In genomic region chr6:101907356-101908217, GRCh38 we compare ENCODE assay signal across 27 cellular contexts.
DNase-seq lines count a peak whose midpoint lies in the region; ATAC-seq and TF ChIP-seq lines count a peak whose summit lies in the region.
"Had no signal": no experiment of that assay in that cellular context is flagged by ENCODE, and none has a peak within 500 bp of the region (broad histone marks: within the 10 kb centered on the region; RNA-seq: fewer than 3 reads in every experiment).

No MANE protein-coding gene starts in this region.

- H3K27ac ChIP-seq in liver (ENCODE audit: low read depth in 1 of 2, low read length in 2 of 2) = peak overlapping the region in 1 of 2 donors; percentile 20
- no peak overlapping the region for H3K27ac ChIP-seq in aorta (ENCODE audit: low read depth in 1 of 2, low read length in 2 of 2)
- H3K27ac ChIP-seq: C4-2B, SJSA1 had no signal

- peak in 1 of 2 experiments; percentile 5 for DNase-seq in Caco-2
- peak; percentile 3 for DNase-seq in HuH-7.5 (ENCODE audit: low spot score)
- DNase-seq in choroid plexus epithelial cell (ENCODE audit: low read depth) = peak; percentile 57
- no peak for DNase-seq in activated CD4-positive, CD25-positive, alpha-beta regulatory T cell (lab: John Stamatoyannopoulos, UW)
- DNase-seq in aorta = no peak
- DNase-seq: Calu3; CD8-positive, alpha-beta memory T cell; DMS153; DND-41; NCI-H1048; NCI-H1417; NCI-H1694 treated with DMSO at 0.1 percent for 48 hours; NCI-H2081; NCI-H2171; NCI-H524; NCI-H748 treated with DMSO at 0.1 percent for 48 hours; NK-92 treated with Interleukin-12 subunit alpha and Interleukin-12 subunit beta, amount 100 ng/mL, for 24 hours; Right ventricle myocardium superior; RPMI8226; T-cell had no signal

- intact Hi-C loops in Caco-2 (cut with micrococcal nuclease; ENCODE audit: unreplicated experiment) (no loop called here), aorta (cut with DNase I) (no loop called here)

- H3K36me3 ChIP-seq in Caco-2 (ENCODE audit: control insufficient read depth, insufficient read depth, low read length) (no peaks in the 10 kb centered on the region), liver (ENCODE audit: control insufficient read depth in 4 of 4, insufficient read depth in 3 of 4, low read depth in 1 of 4, low read length in 3 of 4) (no peaks in the 10 kb centered on the region), aorta (ENCODE audit: control insufficient read depth in 1 of 2, insufficient read depth in 2 of 2, low read length in 1 of 2) (no peaks in the 10 kb centered on the region)
- H3K36me3 ChIP-seq: SJSA1 had no signal

- no peaks in the 10 kb centered on the region for H3K9me3 Mint-ChIP-seq in Caco-2 (ENCODE audit: unreplicated experiment)
- H3K9me3 Mint-ChIP-seq: CD8-positive, alpha-beta memory T cell; IgD-negative memory B cell; T-cell had no signal

- H3K27me3 ChIP-seq in Caco-2 (replicated peaks; ENCODE audit: control insufficient read depth, insufficient read depth, low read length) (no peaks in the 10 kb centered on the region), liver (ENCODE audit: control insufficient read depth in 4 of 4, insufficient read depth in 4 of 4, low read length in 3 of 4) (no peaks in the 10 kb centered on the region), aorta (ENCODE audit: control insufficient read depth in 1 of 2, insufficient read depth in 2 of 2, low read length in 1 of 2) (no peaks in the 10 kb centered on the region)
- H3K27me3 ChIP-seq: SJSA1 had no signal

- no peak overlapping the region for H3K27ac Mint-ChIP-seq in Caco-2 (ENCODE audit: unreplicated experiment)
- H3K27ac Mint-ChIP-seq: B cell; CD8-positive, alpha-beta memory T cell; IgD-negative memory B cell; T-cell had no signal

- 44% methylated on average over 6 of the region's 6 CpGs for WGBS in liver
- 91 to 92% methylated on average over 6 of the region's 6 CpGs for WGBS in aorta, 2 donors

- POLR2A ChIA-PET in Caco-2 (lab: Charles Lee) = no interaction called here

- H3K36me3 Mint-ChIP-seq in Caco-2 (ENCODE audit: insufficient read depth, unreplicated experiment) = no peaks in the 10 kb centered on the region
- H3K36me3 Mint-ChIP-seq: CD8-positive, alpha-beta memory T cell; IgD-negative memory B cell; T-cell had no signal

- H3K4me1 ChIP-seq in Caco-2 (no peaks in the 10 kb centered on the region), liver (ENCODE audit: control insufficient read depth in 4 of 4, insufficient read depth in 4 of 4, low read length in 3 of 4) (peaks cover 0 to 5% (median 2%) of the 10 kb centered on the region in 4 donors), aorta (ENCODE audit: control insufficient read depth in 1 of 2, insufficient read depth in 2 of 2, low read length in 2 of 2) (no peaks in the 10 kb centered on the region)
- H3K4me1 ChIP-seq: SJSA1 had no signal

- CTCF ChIA-PET in Caco-2 (lab: Charles Lee) = no interaction called here

- H3K4me3 Mint-ChIP-seq in Caco-2 (ENCODE audit: unreplicated experiment) = peak overlapping the region; percentile 62
- H3K4me3 Mint-ChIP-seq: B cell; CD8-positive, alpha-beta memory T cell; IgD-negative memory B cell; T-cell had no signal

- H3K27me3 Mint-ChIP-seq in Caco-2 (ENCODE audit: insufficient read depth, unreplicated experiment) = no peaks in the 10 kb centered on the region
- H3K27me3 Mint-ChIP-seq: B cell; CD8-positive, alpha-beta memory T cell; IgD-negative memory B cell; T-cell had no signal

- ATAC-seq in GM19463 (IDR thresholded peaks at IDR 0.05; ENCODE audit: unreplicated experiment) (no peak), aorta (ENCODE audit: low FRiP score) (no peak), HG03354 (IDR thresholded peaks at IDR 0.05; ENCODE audit: poor library complexity, severe bottlenecking, unreplicated experiment) (no peak)
- ATAC-seq: T-cell had no signal

- TF ChIP-seq CTCF in Caco-2 (IDR thresholded peaks at IDR 0.05; ENCODE audit: insufficient read depth in 1 of 2, low read depth in 1 of 2, low read length in 1 of 2, severe bottlenecking in 1 of 2, unreplicated experiment in 1 of 2) (no peak), choroid plexus epithelial cell (conservative IDR thresholded peaks at IDR 0.05; ENCODE audit: low read depth, low read length) (no peak), liver (IDR thresholded peaks at IDR 0.05; ENCODE audit: low read depth, low read length, missing input control) (no peak)

- H3K4me1 Mint-ChIP-seq in Caco-2 (ENCODE audit: low read depth, unreplicated experiment) = peaks cover 7% of the 10 kb centered on the region
- H3K4me1 Mint-ChIP-seq: B cell; CD8-positive, alpha-beta memory T cell; IgD-negative memory B cell; T-cell had no signal

- no peak overlapping the region for H3K4me3 ChIP-seq in Caco-2 (ENCODE audit: low read depth, low read length)
- no peak overlapping the region for H3K4me3 ChIP-seq in choroid plexus epithelial cell (ENCODE audit: low read depth, low read length)
- peak overlapping the region in 2 of 3 donors; percentile 25 to 41 for H3K4me3 ChIP-seq in liver (ENCODE audit: low read depth in 1 of 3, low read length in 3 of 3)
- no peak overlapping the region for H3K4me3 ChIP-seq in aorta (ENCODE audit: low read length in 2 of 2)
- H3K4me3 ChIP-seq: SJSA1 had no signal

- BruUV-seq in Caco-2 (replicated peaks; lab: Mats Ljungman, UMichigan) = no TSS peak

- H3K9me3 ChIP-seq in Caco-2 (no peaks in the 10 kb centered on the region), liver (ENCODE audit: control insufficient read depth in 4 of 4, low read length in 3 of 4) (no peaks in the 10 kb centered on the region), aorta (ENCODE audit: control insufficient read depth, low read length) (no peaks in the 10 kb centered on the region)
- H3K9me3 ChIP-seq: SJSA1 had no signal

- H3K9ac ChIP-seq in liver (ENCODE audit: low read depth in 1 of 2, low read length in 2 of 2) = peak overlapping the region; percentile 22 to 38

- peak; percentile 38 to 51 for TF ChIP-seq RAD21 in liver (IDR thresholded peaks at IDR 0.05)

TF ChIP-seq in liver, 16 proteins besides CTCF, POLR2A, EP300 and RAD21:
- TF ChIP-seq TAF1 (conservative IDR thresholded peaks at IDR 0.05) = no peak
- peak in 1 of 2 donors; percentile 47 for TF ChIP-seq JUND (IDR thresholded peaks at IDR 0.05)
- TF ChIP-seq HNF4A (conservative IDR thresholded peaks at IDR 0.05) = peak; percentile 90 to 92
- TF ChIP-seq YY1 (IDR thresholded peaks at IDR 0.05) = peak; percentile 26
- TF ChIP-seq EGR1 (IDR thresholded peaks at IDR 0.05; ENCODE audit: low read depth in 2 of 2) = no peak
- peak; percentile 65 for TF ChIP-seq HNF4G (IDR thresholded peaks at IDR 0.05)
- no peak for TF ChIP-seq FOXA1 (IDR thresholded peaks at IDR 0.05)
- peak; percentile 76 for TF ChIP-seq SP1 (IDR thresholded peaks at IDR 0.05)
- TF ChIP-seq NR2F2 (IDR thresholded peaks at IDR 0.05) = no peak
- peak; percentile 17 for TF ChIP-seq ZBTB33 (IDR thresholded peaks at IDR 0.05)
- no peak for TF ChIP-seq MAX (IDR thresholded peaks at IDR 0.05)
- no peak for TF ChIP-seq FOXA2 (IDR thresholded peaks at IDR 0.05)
- no peak for TF ChIP-seq REST (IDR thresholded peaks at IDR 0.05)
- peak; percentile 27 to 50 for TF ChIP-seq RXRA (IDR thresholded peaks at IDR 0.05)
- TF ChIP-seq ATF3 (IDR thresholded peaks at IDR 0.05) = no peak
- no peak for TF ChIP-seq GABPA (IDR thresholded peaks at IDR 0.05 in 1 of 2, conservative IDR thresholded peaks at IDR 0.05 in 1 of 2)

Comparison
In these comparisons a context has a peak if more than half of its experiments do, and no peak if none do; other contexts are left out.
1. DNase-seq: peak in HuH-7.5 (single experiment) and choroid plexus epithelial cell (single experiment); none in activated CD4-positive, CD25-positive, alpha-beta regulatory T cell (0 of 4) and aorta (0 of 2).
2. H3K4me3 ChIP-seq: peak in liver (2 of 3); none in Caco-2 (single experiment), choroid plexus epithelial cell (single experiment) and aorta (0 of 2).